Comparison of ENCODE assay signal across 1 cellular context in genomic region chr1:37634554-37635308, GRCh38.
A peak's percentile ranks its signal among the peaks of the same experiment; 100 is the strongest.
TF ChIP-seq lines count a peak whose summit lies in the region.

Gene RSPO1, minus strand, starts transcription at chr1:37634892. Its CDS starts 5,231 bp downstream, at chr1:37629661.

TF ChIP-seq in HepG2, 621 proteins besides CTCF, POLR2A, EP300 and RAD21 (continued from another document):
- TF ChIP-seq ZNF687 (CRISPR knock-in tag; IDR thresholded peaks at IDR 0.05) (peak; percentile 21; the same call in 1 of the 2 replicates), CEBPB (IDR thresholded peaks at IDR 0.05; ENCODE audit: borderline replicate concordance, low read depth, low read length) (peak; percentile 42; the same call in 1 of the 2 replicates), RFX1 (IDR thresholded peaks at IDR 0.05) (no peak), SMAD3 (CRISPR knock-in tag; IDR thresholded peaks at IDR 0.05) (no peak), RELA (CRISPR knock-in tag; IDR thresholded peaks at IDR 0.05) (no peak), ZNF329 (CRISPR knock-in tag; IDR thresholded peaks at IDR 0.05; ENCODE audit: low read depth) (no peak), HNRNPLL (IDR thresholded peaks at IDR 0.05; ENCODE audit: low read depth, low read length, poor library complexity, severe bottlenecking) (peak; percentile 94), ZNF101 (CRISPR knock-in tag; IDR thresholded peaks at IDR 0.05; ENCODE audit: borderline replicate concordance, low read depth) (no peak), UBTF (CRISPR knock-in tag; IDR thresholded peaks at IDR 0.05) (peak; percentile 84; the same call in 1 of the 2 replicates), ZNF589 (CRISPR knock-in tag; conservative IDR thresholded peaks at IDR 0.05) (no peak), ZNF800 (CRISPR knock-in tag; IDR thresholded peaks at IDR 0.05) (0 out of 2 replicates have a peak, but pooled peaks have one; percentile 33), CEBPG (CRISPR knock-in tag; IDR thresholded peaks at IDR 0.05) (0 out of 2 replicates have a peak, but pooled peaks have one; percentile 25), EZH2 (conservative IDR thresholded peaks at IDR 0.05; ENCODE audit: low read depth, low read length) (peak; percentile 73; the same call in 1 of the 2 replicates), ZNF24 (IDR thresholded peaks at IDR 0.05) (no peak), BCL3 (CRISPR knock-in tag; IDR thresholded peaks at IDR 0.05) (no peak), PATZ1 (CRISPR knock-in tag; IDR thresholded peaks at IDR 0.05) (0 out of 2 replicates have a peak, but pooled peaks have one; percentile 38), SAFB2 (CRISPR knock-in tag; IDR thresholded peaks at IDR 0.05; ENCODE audit: borderline replicate concordance, low read depth) (no peak), ZNF772 (CRISPR knock-in tag; IDR thresholded peaks at IDR 0.05) (no peak), ZNF207 (IDR thresholded peaks at IDR 0.05; ENCODE audit: borderline replicate concordance) (no peak), PRDM15 (CRISPR knock-in tag; IDR thresholded peaks at IDR 0.05) (peak; percentile 92), POLR2AphosphoS5 (IDR thresholded peaks at IDR 0.05; ENCODE audit: low read depth, low read length) (no peak), SMARCE1 (IDR thresholded peaks at IDR 0.05; ENCODE audit: borderline replicate concordance) (no peak), HHEX (CRISPR knock-in tag; IDR thresholded peaks at IDR 0.05) (no peak), ZNF777 (CRISPR knock-in tag; IDR thresholded peaks at IDR 0.05) (peak; percentile 81; the same call in 1 of the 2 replicates), DPF2 (CRISPR knock-in tag; IDR thresholded peaks at IDR 0.05; ENCODE audit: borderline replicate concordance, low read depth) (no peak), ZMAT3 (CRISPR knock-in tag; conservative IDR thresholded peaks at IDR 0.05) (no peak), HBP1 (CRISPR knock-in tag; IDR thresholded peaks at IDR 0.05; ENCODE audit: low read depth) (no peak), MAFG (CRISPR knock-in tag; IDR thresholded peaks at IDR 0.05) (no peak), GRHL1 (CRISPR knock-in tag; conservative IDR thresholded peaks at IDR 0.05) (no peak), HDAC1 (CRISPR knock-in tag; IDR thresholded peaks at IDR 0.05) (no peak), SMARCC2 (IDR thresholded peaks at IDR 0.05) (no peak), AKAP8 (CRISPR knock-in tag; IDR thresholded peaks at IDR 0.05) (no peak), ZNF530 (CRISPR knock-in tag; IDR thresholded peaks at IDR 0.05; ENCODE audit: low read depth) (no peak), NFIC (IDR thresholded peaks at IDR 0.05; ENCODE audit: low read length) (no peak), ZNF7 (CRISPR knock-in tag; IDR thresholded peaks at IDR 0.05) (no peak), ISL2 (CRISPR knock-in tag; IDR thresholded peaks at IDR 0.05) (no peak), CHD2 (IDR thresholded peaks at IDR 0.05; ENCODE audit: low read depth, low read length) (no peak)
